In the genomic region with DNA sequence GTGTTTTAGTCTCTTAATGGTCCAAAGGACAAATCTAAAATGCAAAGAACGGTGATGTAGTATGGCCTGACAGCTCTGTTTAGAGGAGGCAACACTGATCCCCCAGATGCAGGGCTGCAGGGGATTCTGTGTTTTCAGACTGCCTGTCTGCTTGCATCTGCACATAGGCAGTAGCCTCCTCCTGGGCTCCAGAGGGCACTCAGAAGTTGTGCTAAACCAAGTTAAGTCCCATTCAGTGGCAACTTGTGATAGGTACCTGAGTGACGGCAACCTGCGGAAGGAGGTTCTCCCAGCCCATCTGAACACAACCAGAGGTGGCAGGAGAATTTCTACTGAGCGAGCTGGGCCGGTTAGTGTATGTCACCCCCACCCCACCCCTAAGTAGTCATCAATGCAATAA, we compare ENCODE assay signal across 1 cellular context.
TF ChIP-seq lines count a peak whose summit lies in the region.

No MANE protein-coding gene starts in this region.

TF ChIP-seq in WTC11, 78 proteins besides CTCF, POLR2A, EP300 and RAD21 (continued from another document):
- TF ChIP-seq, protein P1, sequence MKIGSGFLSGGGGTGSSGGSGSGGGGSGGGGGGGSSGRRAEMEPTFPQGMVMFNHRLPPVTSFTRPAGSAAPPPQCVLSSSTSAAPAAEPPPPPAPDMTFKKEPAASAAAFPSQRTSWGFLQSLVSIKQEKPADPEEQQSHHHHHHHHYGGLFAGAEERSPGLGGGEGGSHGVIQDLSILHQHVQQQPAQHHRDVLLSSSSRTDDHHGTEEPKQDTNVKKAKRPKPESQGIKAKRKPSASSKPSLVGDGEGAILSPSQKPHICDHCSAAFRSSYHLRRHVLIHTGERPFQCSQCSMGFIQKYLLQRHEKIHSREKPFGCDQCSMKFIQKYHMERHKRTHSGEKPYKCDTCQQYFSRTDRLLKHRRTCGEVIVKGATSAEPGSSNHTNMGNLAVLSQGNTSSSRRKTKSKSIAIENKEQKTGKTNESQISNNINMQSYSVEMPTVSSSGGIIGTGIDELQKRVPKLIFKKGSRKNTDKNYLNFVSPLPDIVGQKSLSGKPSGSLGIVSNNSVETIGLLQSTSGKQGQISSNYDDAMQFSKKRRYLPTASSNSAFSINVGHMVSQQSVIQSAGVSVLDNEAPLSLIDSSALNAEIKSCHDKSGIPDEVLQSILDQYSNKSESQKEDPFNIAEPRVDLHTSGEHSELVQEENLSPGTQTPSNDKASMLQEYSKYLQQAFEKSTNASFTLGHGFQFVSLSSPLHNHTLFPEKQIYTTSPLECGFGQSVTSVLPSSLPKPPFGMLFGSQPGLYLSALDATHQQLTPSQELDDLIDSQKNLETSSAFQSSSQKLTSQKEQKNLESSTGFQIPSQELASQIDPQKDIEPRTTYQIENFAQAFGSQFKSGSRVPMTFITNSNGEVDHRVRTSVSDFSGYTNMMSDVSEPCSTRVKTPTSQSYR (CRISPR knock-in tag; IDR thresholded peaks at IDR 0.05) = no peak
- TF ChIP-seq, protein P2, sequence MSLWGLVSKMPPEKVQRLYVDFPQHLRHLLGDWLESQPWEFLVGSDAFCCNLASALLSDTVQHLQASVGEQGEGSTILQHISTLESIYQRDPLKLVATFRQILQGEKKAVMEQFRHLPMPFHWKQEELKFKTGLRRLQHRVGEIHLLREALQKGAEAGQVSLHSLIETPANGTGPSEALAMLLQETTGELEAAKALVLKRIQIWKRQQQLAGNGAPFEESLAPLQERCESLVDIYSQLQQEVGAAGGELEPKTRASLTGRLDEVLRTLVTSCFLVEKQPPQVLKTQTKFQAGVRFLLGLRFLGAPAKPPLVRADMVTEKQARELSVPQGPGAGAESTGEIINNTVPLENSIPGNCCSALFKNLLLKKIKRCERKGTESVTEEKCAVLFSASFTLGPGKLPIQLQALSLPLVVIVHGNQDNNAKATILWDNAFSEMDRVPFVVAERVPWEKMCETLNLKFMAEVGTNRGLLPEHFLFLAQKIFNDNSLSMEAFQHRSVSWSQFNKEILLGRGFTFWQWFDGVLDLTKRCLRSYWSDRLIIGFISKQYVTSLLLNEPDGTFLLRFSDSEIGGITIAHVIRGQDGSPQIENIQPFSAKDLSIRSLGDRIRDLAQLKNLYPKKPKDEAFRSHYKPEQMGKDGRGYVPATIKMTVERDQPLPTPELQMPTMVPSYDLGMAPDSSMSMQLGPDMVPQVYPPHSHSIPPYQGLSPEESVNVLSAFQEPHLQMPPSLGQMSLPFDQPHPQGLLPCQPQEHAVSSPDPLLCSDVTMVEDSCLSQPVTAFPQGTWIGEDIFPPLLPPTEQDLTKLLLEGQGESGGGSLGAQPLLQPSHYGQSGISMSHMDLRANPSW (CRISPR knock-in tag; conservative IDR thresholded peaks at IDR 0.05; ENCODE audit: low read depth) = no peak
- TF ChIP-seq RELA (CRISPR knock-in tag; IDR thresholded peaks at IDR 0.05; ENCODE audit: borderline replicate concordance) (no peak), NR3C1 (CRISPR knock-in tag; conservative IDR thresholded peaks at IDR 0.05; ENCODE audit: low read depth) (no peak), CREM (CRISPR knock-in tag; IDR thresholded peaks at IDR 0.05) (no peak), MXD4 (CRISPR knock-in tag; IDR thresholded peaks at IDR 0.05; ENCODE audit: borderline replicate concordance) (no peak), PRRX2 (CRISPR knock-in tag; IDR thresholded peaks at IDR 0.05) (no peak), NFATC4 (CRISPR knock-in tag; IDR thresholded peaks at IDR 0.05) (no peak)
- TF ChIP-seq, protein P3, sequence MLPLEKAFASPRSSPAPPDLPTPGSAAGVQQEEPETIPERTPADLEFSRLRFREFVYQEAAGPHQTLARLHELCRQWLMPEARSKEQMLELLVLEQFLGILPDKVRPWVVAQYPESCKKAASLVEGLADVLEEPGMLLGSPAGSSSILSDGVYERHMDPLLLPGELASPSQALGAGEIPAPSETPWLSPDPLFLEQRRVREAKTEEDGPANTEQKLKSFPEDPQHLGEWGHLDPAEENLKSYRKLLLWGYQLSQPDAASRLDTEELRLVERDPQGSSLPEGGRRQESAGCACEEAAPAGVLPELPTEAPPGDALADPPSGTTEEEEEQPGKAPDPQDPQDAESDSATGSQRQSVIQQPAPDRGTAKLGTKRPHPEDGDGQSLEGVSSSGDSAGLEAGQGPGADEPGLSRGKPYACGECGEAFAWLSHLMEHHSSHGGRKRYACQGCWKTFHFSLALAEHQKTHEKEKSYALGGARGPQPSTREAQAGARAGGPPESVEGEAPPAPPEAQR (CRISPR knock-in tag; IDR thresholded peaks at IDR 0.05) = no peak
- TF ChIP-seq, protein P4, sequence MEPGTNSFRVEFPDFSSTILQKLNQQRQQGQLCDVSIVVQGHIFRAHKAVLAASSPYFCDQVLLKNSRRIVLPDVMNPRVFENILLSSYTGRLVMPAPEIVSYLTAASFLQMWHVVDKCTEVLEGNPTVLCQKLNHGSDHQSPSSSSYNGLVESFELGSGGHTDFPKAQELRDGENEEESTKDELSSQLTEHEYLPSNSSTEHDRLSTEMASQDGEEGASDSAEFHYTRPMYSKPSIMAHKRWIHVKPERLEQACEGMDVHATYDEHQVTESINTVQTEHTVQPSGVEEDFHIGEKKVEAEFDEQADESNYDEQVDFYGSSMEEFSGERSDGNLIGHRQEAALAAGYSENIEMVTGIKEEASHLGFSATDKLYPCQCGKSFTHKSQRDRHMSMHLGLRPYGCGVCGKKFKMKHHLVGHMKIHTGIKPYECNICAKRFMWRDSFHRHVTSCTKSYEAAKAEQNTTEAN (CRISPR knock-in tag; IDR thresholded peaks at IDR 0.05) = no peak
- TF ChIP-seq, protein P5, sequence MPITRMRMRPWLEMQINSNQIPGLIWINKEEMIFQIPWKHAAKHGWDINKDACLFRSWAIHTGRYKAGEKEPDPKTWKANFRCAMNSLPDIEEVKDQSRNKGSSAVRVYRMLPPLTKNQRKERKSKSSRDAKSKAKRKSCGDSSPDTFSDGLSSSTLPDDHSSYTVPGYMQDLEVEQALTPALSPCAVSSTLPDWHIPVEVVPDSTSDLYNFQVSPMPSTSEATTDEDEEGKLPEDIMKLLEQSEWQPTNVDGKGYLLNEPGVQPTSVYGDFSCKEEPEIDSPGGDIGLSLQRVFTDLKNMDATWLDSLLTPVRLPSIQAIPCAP (CRISPR knock-in tag; IDR thresholded peaks at IDR 0.05) = no peak
TF ChIP-seq in WTC11: peak in this region for 0.
